ENCODE assay signal across 13 cellular contexts in the genomic region with DNA sequence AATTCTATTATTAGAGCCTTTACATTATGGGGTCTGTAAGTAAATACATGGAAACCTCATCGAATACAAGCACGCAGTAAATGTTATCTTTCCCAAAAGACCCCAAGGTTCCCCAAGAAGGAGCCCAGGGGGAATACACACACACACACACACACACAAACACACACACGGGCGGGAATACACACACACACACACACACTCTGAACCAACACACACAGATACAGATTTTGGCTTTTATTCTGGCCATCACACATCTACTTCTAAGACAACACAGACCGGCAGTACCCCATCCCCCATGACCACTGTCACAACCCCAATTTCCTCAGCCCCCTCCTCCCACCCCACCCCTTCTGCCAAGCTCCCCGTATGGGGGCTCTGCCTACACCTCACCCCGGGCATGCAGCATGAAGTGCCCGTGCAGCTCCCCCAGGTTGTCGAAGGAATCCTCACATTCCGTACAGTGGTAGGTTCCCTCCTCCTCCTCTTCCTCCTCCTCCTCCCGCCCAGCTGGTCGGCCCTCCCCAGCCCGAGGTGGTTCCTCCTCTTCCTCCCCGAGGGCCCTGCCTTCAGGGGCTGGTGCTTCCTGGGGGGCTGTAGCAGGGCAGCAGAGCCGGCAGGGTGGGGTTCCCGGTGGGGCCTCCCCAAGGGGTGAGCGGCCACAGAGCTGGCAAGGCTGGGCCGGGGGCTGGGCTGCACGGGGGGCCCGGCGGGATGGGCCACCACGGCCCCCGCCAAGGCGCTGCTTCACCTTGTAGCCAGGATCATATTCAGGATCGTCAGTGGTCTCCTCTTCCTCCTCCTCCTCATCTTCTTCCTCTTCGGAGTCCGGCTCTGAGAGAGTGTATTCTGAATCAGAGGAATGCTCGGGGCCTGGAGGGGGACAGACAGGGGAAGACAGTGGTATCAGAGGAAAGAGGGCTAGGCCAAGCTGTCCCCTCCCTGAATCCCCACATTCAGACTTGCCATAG. TPM values are rescaled to one million over a fixed set of nuclear protein-coding genes. Genes with fewer than 3 reads are reported as not detected.
DNase-seq lines count a peak whose midpoint lies in the region; ATAC-seq and TF ChIP-seq lines count a peak whose summit lies in the region.
"Had no signal": no experiment of that assay in that cellular context is flagged by ENCODE, and none has a peak within 500 bp of the region (broad histone marks: within the 10 kb centered on the region; RNA-seq: fewer than 3 reads in every experiment).

No MANE protein-coding gene starts in this region.

- intact Hi-C loops in psoas muscle (cut with DNase I) (no loop called here), spleen (cut with DNase I; ENCODE audit: low total_unique reads) (no loop called here)

- 76 to 79% (median 77%) methylated on average over 23 to 28 of the region's 28 CpGs for WGBS in psoas muscle, 3 donors
- 47 to 63% (median 53%) methylated on average over 18 to 28 of the region's 28 CpGs for WGBS in spleen, 5 donors
- 88% methylated on average over 17 of the region's 28 CpGs for WGBS in SK-N-SH (ENCODE audit: low lambda C conversion rate)

- H3K9me3 ChIP-seq in HEK293 (ENCODE audit: control insufficient read depth, insufficient read depth, low read depth, low read length) (no peaks in the 10 kb centered on the region), psoas muscle (no peaks in the 10 kb centered on the region), spleen (no peaks in the 10 kb centered on the region), SK-N-SH (no peaks in the 10 kb centered on the region)

- no peak overlapping the region for H2AFZ ChIP-seq in SK-N-SH (ENCODE audit: low read depth)

- H3K36me3 ChIP-seq in HEK293 (ENCODE audit: control insufficient read depth in 2 of 2, insufficient read depth in 1 of 2, low read length in 2 of 2) (peaks cover 44 to 75% of the 10 kb centered on the region in 2 experiments), psoas muscle (ENCODE audit: insufficient read depth in 1 of 2, low read depth in 1 of 2) (peaks cover 0 to 36% of the 10 kb centered on the region in 2 donors), spleen (peaks cover 2 to 59% (median 17%) of the 10 kb centered on the region in 6 donors), SK-N-SH (replicated peaks in 1 of 2; ENCODE audit: control insufficient read depth in 1 of 2, insufficient read depth in 2 of 2, low read length in 1 of 2) (peaks cover 4 to 13% of the 10 kb centered on the region in 2 experiments)

- H3K9me2 ChIP-seq in SK-N-SH, result no peaks in the 10 kb centered on the region

- no peak for TF ChIP-seq RAD21 in SK-N-SH (IDR thresholded peaks at IDR 0.05; ENCODE audit: low read length)

- peaks cover 6% of the 10 kb centered on the region for H3F3A ChIP-seq in SK-N-SH (replicated peaks; ENCODE audit: insufficient read depth)

- H3K79me2 ChIP-seq in SK-N-SH (ENCODE audit: insufficient read depth), result peaks cover 31% of the 10 kb centered on the region

- H3K9ac ChIP-seq in SK-N-SH, result no peak overlapping the region

- H4K20me1 ChIP-seq in SK-N-SH (ENCODE audit: insufficient read depth), result no peaks in the 10 kb centered on the region

- CTCF ChIA-PET in HEK293 (lab: Yijun Ruan, JAX), result interaction anchor here (1.0 to 3.1 kb wide), 5 partner anchors 44 to 138 kb away, joined by 3 to 11 read pairs (median 4); no protein-coding TSS in a partner anchor
- CTCF ChIA-PET in SK-N-SH (lab: Yijun Ruan, JAX), result no interaction called here

- H3K4me3 Mint-ChIP-seq in brain, result peak overlapping the region in 3 of 5 experiments; percentile 53 to 69 (median 67)

- H3K4me3 ChIP-seq in HEK293 (ENCODE audit: low read depth, low read length) (no peak overlapping the region), psoas muscle (no peak overlapping the region), spleen (peak overlapping the region in 1 of 8 donors; percentile 24), SK-N-SH (ENCODE audit: low read depth in 2 of 2, low read length in 1 of 2) (no peak overlapping the region)
- H3K4me3 ChIP-seq: cardiac muscle cell, SK-N-MC had no signal

- H3K27me3 ChIP-seq in psoas muscle (ENCODE audit: insufficient read depth in 3 of 3, low read length in 2 of 3) (no peaks in the 10 kb centered on the region), spleen (replicated peaks in 1 of 7) (no peaks in the 10 kb centered on the region), SK-N-SH (ENCODE audit: insufficient read depth) (no peaks in the 10 kb centered on the region)
- H3K27me3 ChIP-seq: cardiac muscle cell had no signal

- peak overlapping the region; percentile 58 for H3K27ac ChIP-seq in HEK293 (ENCODE audit: extremely low read depth, low read depth, low read length)
- peak overlapping the region; percentile 36 for H3K27ac ChIP-seq in psoas muscle
- peak overlapping the region in 1 of 8 donors; percentile 51 for H3K27ac ChIP-seq in spleen
- H3K27ac ChIP-seq in SK-N-SH (ENCODE audit: low read depth in 2 of 2, low read length in 1 of 2), result no peak overlapping the region
- H3K27ac ChIP-seq: cardiac muscle cell, SK-N-MC had no signal

- H3K4me1 ChIP-seq in HEK293 (ENCODE audit: control insufficient read depth, insufficient read depth, low read length) (peaks cover 28% of the 10 kb centered on the region), psoas muscle (no peaks in the 10 kb centered on the region), spleen (peaks cover 0 to 17% (median 0%) of the 10 kb centered on the region in 6 donors), SK-N-SH (ENCODE audit: control insufficient read depth in 1 of 2, insufficient read depth in 2 of 2, low read depth in 1 of 2, low read length in 1 of 2) (no peaks in the 10 kb centered on the region)

- peaks cover 57% of the 10 kb centered on the region for H3K4me1 Mint-ChIP-seq in brain

- H3K27ac Mint-ChIP-seq in brain, result peak overlapping the region in 4 of 5 experiments; percentile 96 to 99 (median 96)

- no peaks in the 10 kb centered on the region for H3K9me3 Mint-ChIP-seq in brain

- TF ChIP-seq POLR2A in spleen (IDR thresholded peaks at IDR 0.05), result no peak

- no peak for ATAC-seq in psoas muscle

- H3K4me2 ChIP-seq in SK-N-SH, result no peak overlapping the region

- peaks cover 44% of the 10 kb centered on the region for H3K36me3 Mint-ChIP-seq in brain

- TF ChIP-seq EP300 in SK-N-SH (IDR thresholded peaks at IDR 0.05; ENCODE audit: borderline replicate concordance in 1 of 2, low read depth in 1 of 2, low read length in 1 of 2), result no peak

- TF ChIP-seq CTCF in HEK293 (tag by site-specific recombination; IDR thresholded peaks at IDR 0.05) (no peak), brain (conservative IDR thresholded peaks at IDR 0.05) (no peak), psoas muscle (IDR thresholded peaks at IDR 0.05) (no peak), spleen (IDR thresholded peaks at IDR 0.05 in 8 of 11, conservative IDR thresholded peaks at IDR 0.05 in 3 of 11) (no peak), SK-N-SH (IDR thresholded peaks at IDR 0.05) (no peak)

- H3K27me3 Mint-ChIP-seq in brain, result peaks cover 6% of the 10 kb centered on the region

- POLR2A ChIA-PET in HEK293 (lab: Yijun Ruan, JAX) (interaction anchor here (0.6 to 3.4 kb wide), 3 partner anchors 11 to 14 kb away, joined by 3 to 19 read pairs (median 4); a partner anchor contains a TSS), SK-N-SH (lab: Yijun Ruan, JAX) (no interaction called here)

- no peak for DNase-seq in psoas muscle
- no peak for DNase-seq in spleen
- DNase-seq in NCI-H2081 treated with DMSO at 0.1 percent for 48 hours (lab: John Stamatoyannopoulos, UW), result no peak
- no peak for DNase-seq in SK-N-SH
- DNase-seq: activated CD4-positive, alpha-beta T cell treated with anti-CD3 and anti-CD28 coated beads for 1 hour; Calu3; erythroblast; stimulated activated CD4-positive, alpha-beta T cell treated with anti-CD3 and anti-CD28 coated beads, Interleukin-4, amount 100 ng/mL, for 1 hour had no signal

RNA-seq across cellular contexts. Expression of a gene that starts 4.4 kb away (rescaled TPM):
- polyA plus RNA-seq in brain (ENCODE audit: insufficient read depth, low read depth, low replicate concordance), result not detected
- under 1 TPM in 3 of 4 donors, not detected in 1; 0.12 to 0.34 (median 0.19) TPM for total RNA-seq in psoas muscle
- 1 to 10 TPM in 1 of 3 donors, under 1 TPM in 2; 0.10 to 1.1 (median 0.52) TPM for polyA plus RNA-seq in psoas muscle
- total RNA-seq in spleen, result under 1 TPM; 0.32 to 0.94 (median 0.40) TPM
- polyA plus RNA-seq in spleen, result under 1 TPM; 0.26 to 0.54 (median 0.52) TPM
- 0.15 and 0.19 TPM in 2 replicates for polyA plus RNA-seq in SK-N-SH (2012; rRNA removed)
- 0.06 and 0.08 TPM in 2 replicates for polyA plus RNA-seq in SK-N-SH (2012; cell fraction: cytosol; rRNA removed)
- 1.3 and 1.4 TPM in 2 replicates for polyA plus RNA-seq in SK-N-SH (2012; cell fraction: nucleus; rRNA removed)
- total RNA-seq: pulmonary artery endothelial cell had no signal

RNA-seq across cellular contexts. Expression of a gene that starts 11.1 kb away (rescaled TPM):
- polyA plus RNA-seq in brain (ENCODE audit: insufficient read depth, low read depth, low replicate concordance) (17.1 TPM), psoas muscle (10 to 100 TPM; 14.6 to 22.7 (median 22.4) TPM), spleen (10 to 100 TPM in 1 of 3 donors, 1 to 10 TPM in 2; 6.9 to 14.7 (median 9.8) TPM), SK-N-SH (2012; rRNA removed) (12.8 and 13.6 TPM in 2 replicates)
- total RNA-seq in psoas muscle (10 to 100 TPM; 10.3 to 16.2 (median 15.9) TPM), spleen (10 to 100 TPM in 5 of 7 donors, 1 to 10 TPM in 2; 8.1 to 12.9 (median 11.5) TPM)
- 7.0 and 9.4 TPM in 2 replicates for polyA plus RNA-seq in SK-N-SH (2012; cell fraction: cytosol; rRNA removed)
- 8.4 and 9.5 TPM in 2 replicates for polyA plus RNA-seq in SK-N-SH (2012; cell fraction: nucleus; rRNA removed)

RNA-seq across cellular contexts. Expression of a gene that starts 11.6 kb away (rescaled TPM):
- polyA plus RNA-seq in brain (ENCODE audit: insufficient read depth, low read depth, low replicate concordance), result 7.8 TPM
- 10 to 100 TPM; 16.3 to 26.9 (median 22.4) TPM for total RNA-seq in psoas muscle
- polyA plus RNA-seq in psoas muscle, result 10 to 100 TPM in 2 of 3 donors, 1 to 10 TPM in 1; 5.5 to 23.3 (median 11.9) TPM
- 10 to 100 TPM; 16.5 to 25.9 (median 20.9) TPM for total RNA-seq in spleen
- polyA plus RNA-seq in spleen, result 1 to 10 TPM; 3.1 to 3.9 (median 3.8) TPM
- polyA plus RNA-seq in SK-N-SH (2012; rRNA removed), result 8.4 and 10.8 TPM in 2 replicates
- 9.4 and 10.2 TPM in 2 replicates for polyA plus RNA-seq in SK-N-SH (2012; cell fraction: cytosol; rRNA removed)
- 27.5 and 30.0 TPM in 2 replicates for polyA plus RNA-seq in SK-N-SH (2012; cell fraction: nucleus; rRNA removed)

RNA-seq across cellular contexts. Expression of a gene that starts 11.9 kb away (rescaled TPM):
- polyA plus RNA-seq in brain (ENCODE audit: insufficient read depth, low read depth, low replicate concordance) (185 TPM), psoas muscle (10 to 100 TPM; 12.4 to 33.5 (median 27.5) TPM), spleen (10 to 100 TPM; 36.0 to 54.7 (median 51.9) TPM), SK-N-SH (2012; rRNA removed) (60.9 and 79.5 TPM in 2 replicates)
- total RNA-seq in psoas muscle (10 to 100 TPM; 17.2 to 39.0 (median 28.0) TPM), spleen (10 to 100 TPM; 19.9 to 29.4 (median 26.2) TPM)
- polyA plus RNA-seq in SK-N-SH (2012; cell fraction: cytosol; rRNA removed), result 56.7 and 67.9 TPM in 2 replicates
- 32.6 and 47.0 TPM in 2 replicates for polyA plus RNA-seq in SK-N-SH (2012; cell fraction: nucleus; rRNA removed)

RNA-seq across cellular contexts. Expression of a gene that starts 31.9 kb away (rescaled TPM):
- polyA plus RNA-seq in brain (ENCODE audit: insufficient read depth, low read depth, low replicate concordance) (22.6 TPM), psoas muscle (1 to 10 TPM in 1 of 3 donors, under 1 TPM in 2; 0.66 to 1.3 (median 0.90) TPM), spleen (10 to 100 TPM in 1 of 3 donors, 1 to 10 TPM in 2; 6.9 to 10.5 (median 9.6) TPM), SK-N-SH (2012; rRNA removed) (5.5 and 6.5 TPM in 2 replicates)
- total RNA-seq in psoas muscle (1 to 10 TPM in 1 of 4 donors, under 1 TPM in 2, not detected in 1; 0.66 to 1.1 (median 0.86) TPM), spleen (1 to 10 TPM; 2.0 to 8.7 (median 4.3) TPM)
- polyA plus RNA-seq in SK-N-SH (2012; cell fraction: cytosol; rRNA removed), result 2.8 and 5.4 TPM in 2 replicates
- 8.0 and 9.2 TPM in 2 replicates for polyA plus RNA-seq in SK-N-SH (2012; cell fraction: nucleus; rRNA removed)

Comparison
In these comparisons a context has a peak if more than half of its experiments do, and no peak if none do; other contexts are left out.
1. H3K27ac ChIP-seq: peak in HEK293 (single experiment) and psoas muscle (single experiment); none in SK-N-SH (0 of 2).